Comparison of ENCODE assay signal across 7 cellular contexts in genomic region chr22:44620129-44620840, GRCh38.
DNase-seq lines count a peak whose midpoint lies in the region; ATAC-seq, FAIRE-seq and TF ChIP-seq lines count a peak whose summit lies in the region.

No MANE protein-coding gene starts in this region.

- no peaks in the 10 kb centered on the region for H4K20me1 ChIP-seq in astrocyte (ENCODE audit: insufficient read depth, low read length)

- ATAC-seq in GM19452 (IDR thresholded peaks at IDR 0.05; ENCODE audit: unreplicated experiment): no peak

- no peak for TF ChIP-seq CTCF in astrocyte (IDR thresholded peaks at IDR 0.05; ENCODE audit: insufficient read depth, low read depth, low read length)

- no peak overlapping the region for H3K27ac Mint-ChIP-seq in astrocyte (ENCODE audit: unreplicated experiment)

- no peaks in the 10 kb centered on the region for H3K27me3 ChIP-seq in astrocyte (ENCODE audit: insufficient read depth, low read length)

- peaks cover 7% of the 10 kb centered on the region for H3K4me1 ChIP-seq in astrocyte (ENCODE audit: insufficient read depth, low read length)

- peak overlapping the region; percentile 46 for H3K9ac ChIP-seq in astrocyte (ENCODE audit: low read length)

- H3K27ac ChIP-seq in KOPT-K1 (ENCODE audit: low read depth, low read length, poor library complexity, severe bottlenecking): peak overlapping the region; percentile 36
- H3K27ac ChIP-seq in astrocyte (ENCODE audit: low read depth, low read length): no peak overlapping the region

- DNase-seq in UCSD-AML1 (lab: John Stamatoyannopoulos, UW; ENCODE audit: unreplicated experiment) (peak; percentile 78), astrocyte (ENCODE audit: low read depth) (peak; percentile 57), islet precursor cell (peak; percentile 71), DMS79 (lab: John Stamatoyannopoulos, UW) (no peak)
- DNase-seq in stimulated activated CD4-positive, alpha-beta T cell treated with anti-CD3 and anti-CD28 coated beads, TNF-alpha, amount 100 ng/mL, for 24 hours (ENCODE audit: low read depth in 3 of 3): peak; percentile 51 to 71 (median 51)

- H3K36me3 ChIP-seq in KOPT-K1 (ENCODE audit: insufficient read depth, low read length) (no peaks in the 10 kb centered on the region), astrocyte (ENCODE audit: insufficient read depth, low read length) (no peaks in the 10 kb centered on the region)

- H3K4me3 Mint-ChIP-seq in astrocyte (ENCODE audit: unreplicated experiment): no peak overlapping the region

- peak overlapping the region; percentile 13 for H3K4me3 ChIP-seq in astrocyte (ENCODE audit: insufficient read depth, low read depth, low read length)

- no peaks in the 10 kb centered on the region for H3K4me1 Mint-ChIP-seq in astrocyte (ENCODE audit: low read depth, unreplicated experiment)

- FAIRE-seq in astrocyte (lab: Jason Lieb, UNC): no peak

- H3K4me2 ChIP-seq in astrocyte (ENCODE audit: low read length): peak overlapping the region; percentile 59

- H3K79me2 ChIP-seq in astrocyte (ENCODE audit: insufficient read depth, low read length): no peaks in the 10 kb centered on the region

- H3K9me3 ChIP-seq in KOPT-K1 (ENCODE audit: insufficient read depth, low read length, poor library complexity, severe bottlenecking) (no peaks in the 10 kb centered on the region), astrocyte (ENCODE audit: insufficient read depth, low read depth, low read length) (peaks cover 5% of the 10 kb centered on the region)

- H3K9me3 Mint-ChIP-seq in astrocyte (ENCODE audit: unreplicated experiment): no peaks in the 10 kb centered on the region

- H3K27me3 Mint-ChIP-seq in astrocyte (ENCODE audit: low read depth, unreplicated experiment): peaks cover 20% of the 10 kb centered on the region

- H3K36me3 Mint-ChIP-seq in astrocyte (ENCODE audit: low read depth, unreplicated experiment): no peaks in the 10 kb centered on the region

- peak overlapping the region; percentile 69 for H2AFZ ChIP-seq in astrocyte (ENCODE audit: low read depth, low read length)
